ENCODE assay signal across 13 cellular contexts in the genomic region with DNA sequence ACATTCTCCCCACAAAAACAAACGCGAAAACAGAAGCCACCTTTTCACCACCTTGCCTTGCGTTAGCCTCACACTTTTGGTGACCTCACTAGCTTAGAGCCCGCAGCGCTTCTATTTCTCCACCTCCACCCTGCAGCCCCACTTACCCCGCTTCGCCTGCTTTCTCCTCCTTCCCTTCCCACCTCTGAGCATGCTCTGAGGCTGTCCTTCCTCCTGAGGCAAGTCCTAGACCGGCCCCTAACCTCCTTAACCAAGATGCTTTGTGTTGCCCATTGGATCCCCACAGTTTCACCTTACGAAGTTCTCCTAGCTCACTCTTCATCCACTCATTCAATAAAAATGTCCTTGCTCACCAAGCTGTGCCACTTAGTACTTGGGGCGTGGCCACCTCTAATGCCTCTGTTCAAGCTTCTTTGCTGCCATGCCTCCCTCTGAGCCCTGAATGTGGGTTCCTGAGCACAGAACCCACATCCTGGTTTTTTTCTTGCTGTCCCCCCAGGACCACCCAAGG. TPM values are rescaled to one million over a fixed set of nuclear protein-coding genes. Genes with fewer than 3 reads are reported as not detected.
DNase-seq lines count a peak whose midpoint lies in the region; ATAC-seq, FAIRE-seq and TF ChIP-seq lines count a peak whose summit lies in the region.
"Had no signal": no experiment of that assay in that cellular context is flagged by ENCODE, and none has a peak within 500 bp of the region (broad histone marks: within the 10 kb centered on the region; RNA-seq: fewer than 3 reads in every experiment).

No MANE protein-coding gene starts in this region.

- H3K27ac Mint-ChIP-seq in CD4-positive, alpha-beta T cell, result peak overlapping the region; percentile 73
- peak overlapping the region; percentile 88 for H3K27ac Mint-ChIP-seq in activated T-helper 1 cell treated with anti-CD3 and anti-CD28 coated beads, Interleukin-12 subunit alpha, Interleukin-12 subunit beta, Interleukin-2, Interleukin-4 antibody, amounts not matched to agents 30 ng/mL and 10 ng/mL and 1 ng/mL, durations not matched to agents 14 hours and 24 hours and 36 hours
- H3K27ac Mint-ChIP-seq in naive thymus-derived CD4-positive, alpha-beta T cell, result peak overlapping the region; percentile 80 to 95 (median 89)

- peak overlapping the region; percentile 84 for H3K4me3 ChIP-seq in naive thymus-derived CD4-positive, alpha-beta T cell (ENCODE audit: low read length)
- H3K4me3 ChIP-seq in MG63, result no peak overlapping the region

- in situ Hi-C loops in KBM-7 (cut with MboI; ENCODE audit: low pct_unique_long_range_greater_than_20kb, low sequenced_read_pairs), result no loop called here

- H3K9me3 Mint-ChIP-seq in CD4-positive, alpha-beta T cell, result no peaks in the 10 kb centered on the region
- H3K9me3 Mint-ChIP-seq in activated T-helper 1 cell treated with anti-CD3 and anti-CD28 coated beads, Interleukin-12 subunit alpha, Interleukin-12 subunit beta, Interleukin-2, Interleukin-4 antibody, amounts not matched to agents 30 ng/mL and 10 ng/mL and 1 ng/mL, durations not matched to agents 14 hours and 24 hours and 36 hours, result no peaks in the 10 kb centered on the region
- no peaks in the 10 kb centered on the region for H3K9me3 Mint-ChIP-seq in naive thymus-derived CD4-positive, alpha-beta T cell

- no peaks in the 10 kb centered on the region for H3K36me3 Mint-ChIP-seq in CD4-positive, alpha-beta T cell (ENCODE audit: low read depth)
- H3K36me3 Mint-ChIP-seq in activated T-helper 1 cell treated with anti-CD3 and anti-CD28 coated beads, Interleukin-12 subunit alpha, Interleukin-12 subunit beta, Interleukin-2, Interleukin-4 antibody, amounts not matched to agents 30 ng/mL and 10 ng/mL and 1 ng/mL, durations not matched to agents 14 hours and 24 hours and 36 hours (ENCODE audit: low read depth), result peaks cover 18% of the 10 kb centered on the region
- peaks cover 0 to 43% (median 0%) of the 10 kb centered on the region in 5 donors for H3K36me3 Mint-ChIP-seq in naive thymus-derived CD4-positive, alpha-beta T cell

- TF ChIP-seq CTCF in CD4-positive, alpha-beta T cell (IDR thresholded peaks at IDR 0.05), result no peak

- peak; percentile 36 for ATAC-seq in CD4-positive, alpha-beta T cell (ENCODE audit: poor library complexity)
- peak; percentile 53 for ATAC-seq in naive thymus-derived CD4-positive, alpha-beta T cell
- no peak for ATAC-seq in GM21423 (IDR thresholded peaks at IDR 0.05; ENCODE audit: unreplicated experiment)

- H3K27ac ChIP-seq in CD4-positive, alpha-beta T cell (ENCODE audit: low read depth, low read length), result peak overlapping the region; percentile 31
- peak overlapping the region; percentile 82 for H3K27ac ChIP-seq in naive thymus-derived CD4-positive, alpha-beta T cell (ENCODE audit: low read depth, low read length)

- intact Hi-C loops in CD4-positive, alpha-beta T cell (cut with DNase I, micrococcal nuclease), result no loop called here
- intact Hi-C loops in activated T-helper 1 cell treated with anti-CD3 and anti-CD28 coated beads, Interleukin-12 subunit alpha, Interleukin-12 subunit beta, Interleukin-2, Interleukin-4 antibody, amounts not matched to agents 30 ng/mL and 10 ng/mL and 1 ng/mL, durations not matched to agents 14 hours and 24 hours and 36 hours (cut with micrococcal nuclease), result no loop called here
- intact Hi-C loops in naive thymus-derived CD4-positive, alpha-beta T cell (cut with micrococcal nuclease), result no loop called here

- no peaks in the 10 kb centered on the region for H3K9me3 ChIP-seq in CD4-positive, alpha-beta T cell (ENCODE audit: control insufficient read depth, low read length)
- H3K9me3 ChIP-seq in naive thymus-derived CD4-positive, alpha-beta T cell (ENCODE audit: control insufficient read depth in 2 of 3, low read length in 3 of 3), result no peaks in the 10 kb centered on the region
- H3K9me3 ChIP-seq in MG63, result no peaks in the 10 kb centered on the region

- FAIRE-seq in HTR-8/SVneo (lab: Jason Lieb, UNC), result peak; percentile 36
- FAIRE-seq: frontal cortex had no signal

- H3K27me3 ChIP-seq in CD4-positive, alpha-beta T cell (ENCODE audit: control insufficient read depth, insufficient read depth, low read length), result no peaks in the 10 kb centered on the region
- H3K27me3 ChIP-seq in naive thymus-derived CD4-positive, alpha-beta T cell (ENCODE audit: control insufficient read depth in 2 of 2, insufficient read depth in 2 of 2, low read length in 2 of 2), result no peaks in the 10 kb centered on the region
- H3K27me3 ChIP-seq in MG63, result no peaks in the 10 kb centered on the region

- H3K27me3 Mint-ChIP-seq in CD4-positive, alpha-beta T cell, result no peaks in the 10 kb centered on the region
- no peaks in the 10 kb centered on the region for H3K27me3 Mint-ChIP-seq in activated T-helper 1 cell treated with anti-CD3 and anti-CD28 coated beads, Interleukin-12 subunit alpha, Interleukin-12 subunit beta, Interleukin-2, Interleukin-4 antibody, amounts not matched to agents 30 ng/mL and 10 ng/mL and 1 ng/mL, durations not matched to agents 14 hours and 24 hours and 36 hours (ENCODE audit: insufficient read depth)
- no peaks in the 10 kb centered on the region for H3K27me3 Mint-ChIP-seq in naive thymus-derived CD4-positive, alpha-beta T cell

- DNase-seq in CD4-positive, alpha-beta T cell, result no peak
- DNase-seq in HTR-8/SVneo (ENCODE audit: insufficient read length, low spot score) (peak; percentile 52), NCI-H345 treated with DMSO at 0.1 percent for 48 hours (lab: John Stamatoyannopoulos, UW; ENCODE audit: unreplicated experiment) (no peak), MG63 (no peak), KBM-7 (no peak)
- DNase-seq in activated T-helper 1 cell treated with anti-CD3 and anti-CD28 coated beads, Interleukin-12 subunit alpha, Interleukin-12 subunit beta, Interleukin-2, Interleukin-4 antibody, amounts not matched to agents 30 ng/mL and 10 ng/mL and 1 ng/mL, durations not matched to agents 14 hours and 24 hours and 36 hours (ENCODE audit: low spot score), result no peak
- peak in 1 of 9 donors; percentile 29 for DNase-seq in naive thymus-derived CD4-positive, alpha-beta T cell
- DNase-seq: NCI-H2171, right cardiac atrium had no signal

- peak overlapping the region; percentile 95 for H3K4me3 Mint-ChIP-seq in CD4-positive, alpha-beta T cell
- peak overlapping the region; percentile 96 for H3K4me3 Mint-ChIP-seq in activated T-helper 1 cell treated with anti-CD3 and anti-CD28 coated beads, Interleukin-12 subunit alpha, Interleukin-12 subunit beta, Interleukin-2, Interleukin-4 antibody, amounts not matched to agents 30 ng/mL and 10 ng/mL and 1 ng/mL, durations not matched to agents 14 hours and 24 hours and 36 hours
- H3K4me3 Mint-ChIP-seq in naive thymus-derived CD4-positive, alpha-beta T cell, result peak overlapping the region; percentile 72 to 96 (median 93)

- H3K4me1 ChIP-seq in naive thymus-derived CD4-positive, alpha-beta T cell (ENCODE audit: control insufficient read depth in 2 of 2, insufficient read depth in 2 of 2, low read length in 2 of 2), result peaks cover 43 to 49% of the 10 kb centered on the region in 2 donors

- CTCF ChIA-PET in CD4-positive, alpha-beta T cell (lab: Charles Lee), result interaction anchor here (0.6 to 2.1 kb wide), 4 partner anchors 15 to 28 kb away, joined by 3 to 6 read pairs (median 5); no protein-coding TSS in a partner anchor
- CTCF ChIA-PET in naive thymus-derived CD4-positive, alpha-beta T cell (lab: Charles Lee), result interaction anchor here (1.1 to 3.1 kb wide), 5 partner anchors 8 to 29 kb away, joined by 4 to 11 read pairs (median 5); no protein-coding TSS in a partner anchor

- H3K36me3 ChIP-seq in naive thymus-derived CD4-positive, alpha-beta T cell (ENCODE audit: control insufficient read depth in 2 of 3, insufficient read depth in 3 of 3, low read length in 3 of 3), result no peaks in the 10 kb centered on the region
- H3K36me3 ChIP-seq in MG63, result no peaks in the 10 kb centered on the region

- peaks cover 59% of the 10 kb centered on the region for H3K4me1 Mint-ChIP-seq in CD4-positive, alpha-beta T cell (ENCODE audit: low read depth)
- H3K4me1 Mint-ChIP-seq in activated T-helper 1 cell treated with anti-CD3 and anti-CD28 coated beads, Interleukin-12 subunit alpha, Interleukin-12 subunit beta, Interleukin-2, Interleukin-4 antibody, amounts not matched to agents 30 ng/mL and 10 ng/mL and 1 ng/mL, durations not matched to agents 14 hours and 24 hours and 36 hours (ENCODE audit: low read depth), result peaks cover 51% of the 10 kb centered on the region
- H3K4me1 Mint-ChIP-seq in naive thymus-derived CD4-positive, alpha-beta T cell, result peaks cover 53 to 70% (median 63%) of the 10 kb centered on the region in 7 donors

- POLR2A ChIA-PET in CD4-positive, alpha-beta T cell (lab: Charles Lee), result interaction anchor here (0.9 to 4.0 kb wide), 6 partner anchors 8 to 16 kb away, joined by 3 to 53 read pairs (median 4); no protein-coding TSS in a partner anchor
- POLR2A ChIA-PET in naive thymus-derived CD4-positive, alpha-beta T cell (lab: Charles Lee), result interaction anchor here (0.6 to 17.4 kb wide), 6 partner anchors 9 to 148 kb away, joined by 3 to 237 read pairs (median 6); no protein-coding TSS in a partner anchor

RNA-seq across cellular contexts. Expression of a gene that starts 1.3 kb away (rescaled TPM):
- total RNA-seq in CD4-positive, alpha-beta T cell, result 1 to 10 TPM; 2.3 to 2.4 TPM
- total RNA-seq in activated T-helper 1 cell treated with anti-CD3 and anti-CD28 coated beads, Interleukin-12 subunit alpha, Interleukin-12 subunit beta, Interleukin-2, Interleukin-4 antibody, amounts not matched to agents 30 ng/mL and 10 ng/mL and 1 ng/mL, durations not matched to agents 14 hours and 24 hours and 36 hours, result 16.5 and 18.4 TPM in 2 replicates
- 10 to 100 TPM in 2 of 5 experiments, 1 to 10 TPM in 3; 2.8 to 16.9 (median 5.1) TPM for total RNA-seq in naive thymus-derived CD4-positive, alpha-beta T cell
- polyA plus RNA-seq in naive thymus-derived CD4-positive, alpha-beta T cell, result 10 to 100 TPM in 1 of 2 donors, 1 to 10 TPM in 1; 8.3 to 11.7 TPM
- total RNA-seq in MG63 (2014; rRNA removed; shearing (Covaris generic); ENCODE audit: low replicate concordance), result not detected in 2 replicates
- total RNA-seq: chondrocyte, frontal cortex had no signal

RNA-seq across cellular contexts. Expression of a gene that starts 1.4 kb away (rescaled TPM):
- total RNA-seq in CD4-positive, alpha-beta T cell, result 1 to 10 TPM; 5.6 to 5.8 TPM
- total RNA-seq in activated T-helper 1 cell treated with anti-CD3 and anti-CD28 coated beads, Interleukin-12 subunit alpha, Interleukin-12 subunit beta, Interleukin-2, Interleukin-4 antibody, amounts not matched to agents 30 ng/mL and 10 ng/mL and 1 ng/mL, durations not matched to agents 14 hours and 24 hours and 36 hours, result 32.8 and 33.0 TPM in 2 replicates
- total RNA-seq in naive thymus-derived CD4-positive, alpha-beta T cell, result 10 to 100 TPM in 3 of 5 experiments, 1 to 10 TPM in 2; 8.2 to 57.8 (median 11.0) TPM
- 10 to 100 TPM; 15.0 to 21.8 TPM for polyA plus RNA-seq in naive thymus-derived CD4-positive, alpha-beta T cell
- not detected in 2 replicates for total RNA-seq in MG63 (2014; rRNA removed; shearing (Covaris generic); ENCODE audit: low replicate concordance)
- total RNA-seq: chondrocyte had no signal

RNA-seq across cellular contexts. Expression of a gene that starts 21.5 kb away (rescaled TPM):
- total RNA-seq in CD4-positive, alpha-beta T cell, result not detected
- 0.37 TPM in 1 of 2 replicates, not detected in the other for total RNA-seq in activated T-helper 1 cell treated with anti-CD3 and anti-CD28 coated beads, Interleukin-12 subunit alpha, Interleukin-12 subunit beta, Interleukin-2, Interleukin-4 antibody, amounts not matched to agents 30 ng/mL and 10 ng/mL and 1 ng/mL, durations not matched to agents 14 hours and 24 hours and 36 hours
- total RNA-seq in naive thymus-derived CD4-positive, alpha-beta T cell, result under 1 TPM in 1 of 5 experiments, not detected in 4; 0.17 TPM
- under 1 TPM; 0.46 to 0.99 TPM for polyA plus RNA-seq in naive thymus-derived CD4-positive, alpha-beta T cell
- not detected in 2 replicates for total RNA-seq in MG63 (2014; rRNA removed; shearing (Covaris generic); ENCODE audit: low replicate concordance)
- total RNA-seq: chondrocyte, lung microvascular endothelial cell had no signal
